Comparison of ENCODE assay signal across 8 cellular contexts in genomic region chr9:21559402-21560280, GRCh38.
DNase-seq lines count a peak whose midpoint lies in the region; ATAC-seq and TF ChIP-seq lines count a peak whose summit lies in the region.

No MANE protein-coding gene starts in this region.

- peak overlapping the region; percentile 78 for H3K4me3 Mint-ChIP-seq in WTC11

- no peak for TF ChIP-seq CTCF in WTC11 (IDR thresholded peaks at IDR 0.05)

- no peaks in the 10 kb centered on the region for H3K36me3 Mint-ChIP-seq in WTC11

- POLR2A ChIA-PET in WTC11 (lab: Charles Lee): interaction anchor here (0.7 kb wide), 1 partner anchor 58 kb away, joined by 3 read pairs; no protein-coding TSS in a partner anchor

- H3K27ac Mint-ChIP-seq in WTC11: no peak overlapping the region; the same call in 1 of the 2 replicates

- H3K27me3 Mint-ChIP-seq in WTC11 (ENCODE audit: low read depth): peaks cover 14% of the 10 kb centered on the region

- H3K4me1 Mint-ChIP-seq in WTC11: peaks cover 50% of the 10 kb centered on the region

- ATAC-seq in HG03432 (IDR thresholded peaks at IDR 0.05; ENCODE audit: unreplicated experiment) (peak; percentile 83), WTC11 (peak; percentile 85), left lobe of liver (peak; percentile 69)

- no peaks in the 10 kb centered on the region for H3K9me3 Mint-ChIP-seq in WTC11

- peak; percentile 4 for DNase-seq in NCI-H1436 (lab: John Stamatoyannopoulos, UW)
- no peak for DNase-seq in NCI-H1436 treated with DMSO at 0.1 percent for 48 hours (lab: John Stamatoyannopoulos, UW)
- DNase-seq in WTC11 (ENCODE audit: low spot score): peak; percentile 80
- peak; percentile 51 for DNase-seq in cerebellum (ENCODE audit: low spot score)
- DNase-seq in left lobe of liver (ENCODE audit: low spot score): no peak
- DNase-seq in stimulated activated CD4-positive, alpha-beta T cell treated with anti-CD3 and anti-CD28 coated beads, Interleukin-4, amount 100 ng/mL, for 1 hour: peak; percentile 58
- no peak for DNase-seq in NK-92 treated with Interleukin-12 subunit alpha and Interleukin-12 subunit beta, amount 100 ng/mL, for 24 hours (lab: John Stamatoyannopoulos, UW)

- CTCF ChIA-PET in WTC11 (lab: Charles Lee): interaction anchor here (0.5 to 2.1 kb wide), 7 partner anchors 8 to 241 kb away, joined by 3 to 8 read pairs (median 4); no protein-coding TSS in a partner anchor

TF ChIP-seq in WTC11, 78 proteins besides CTCF, POLR2A, EP300 and RAD21 (continues in another document):
- TF ChIP-seq CREM (CRISPR knock-in tag; IDR thresholded peaks at IDR 0.05): 0 out of 2 replicates have a peak, but pooled peaks have one; percentile 72
- TF ChIP-seq ZNF232 (CRISPR knock-in tag; IDR thresholded peaks at IDR 0.05): no peak
- TF ChIP-seq TCF7 (CRISPR knock-in tag; IDR thresholded peaks at IDR 0.05; ENCODE audit: low read depth): no peak
- peak; percentile 40; the same call in 1 of the 2 replicates for TF ChIP-seq MAX (CRISPR knock-in tag; IDR thresholded peaks at IDR 0.05)
- 0 out of 2 replicates have a peak, but pooled peaks have one; percentile 9 for TF ChIP-seq USF2 (CRISPR knock-in tag; IDR thresholded peaks at IDR 0.05)
- peak; percentile 42; the same call in 1 of the 2 replicates for TF ChIP-seq SP1 (CRISPR knock-in tag; conservative IDR thresholded peaks at IDR 0.05)
- TF ChIP-seq HMGA2 (CRISPR knock-in tag; IDR thresholded peaks at IDR 0.05): no peak
- TF ChIP-seq E2F5 (CRISPR knock-in tag; IDR thresholded peaks at IDR 0.05): peak; percentile 4; the same call in 1 of the 2 replicates
- peak; percentile 52; the same call in 1 of the 2 replicates for TF ChIP-seq KAT7 (CRISPR knock-in tag; IDR thresholded peaks at IDR 0.05; ENCODE audit: borderline replicate concordance)
- TF ChIP-seq FOXP1 (CRISPR knock-in tag; IDR thresholded peaks at IDR 0.05; ENCODE audit: borderline replicate concordance): peak; percentile 52; the same call in 1 of the 2 replicates
- TF ChIP-seq MYBL2 (CRISPR knock-in tag; IDR thresholded peaks at IDR 0.05): no peak
- no peak for TF ChIP-seq ZNF532 (CRISPR knock-in tag; IDR thresholded peaks at IDR 0.05; ENCODE audit: borderline replicate concordance)
- TF ChIP-seq, protein P1, sequence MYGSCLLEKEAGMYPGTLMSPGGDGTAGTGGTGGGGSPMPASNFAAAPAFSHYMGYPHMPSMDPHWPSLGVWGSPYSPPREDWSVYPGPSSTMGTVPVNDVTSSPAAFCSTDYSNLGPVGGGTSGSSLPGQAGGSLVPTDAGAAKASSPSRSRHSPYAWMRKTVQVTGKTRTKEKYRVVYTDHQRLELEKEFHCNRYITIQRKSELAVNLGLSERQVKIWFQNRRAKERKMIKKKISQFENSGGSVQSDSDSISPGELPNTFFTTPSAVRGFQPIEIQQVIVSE (CRISPR knock-in tag; IDR thresholded peaks at IDR 0.05; ENCODE audit: borderline replicate concordance): no peak
- 0 out of 2 replicates have a peak, but pooled peaks have one; percentile 35 for TF ChIP-seq TEAD1 (CRISPR knock-in tag; IDR thresholded peaks at IDR 0.05)
- no peak for TF ChIP-seq TP53 (CRISPR knock-in tag; IDR thresholded peaks at IDR 0.05)
- TF ChIP-seq E2F1 (CRISPR knock-in tag; IDR thresholded peaks at IDR 0.05): 0 out of 2 replicates have a peak, but pooled peaks have one; percentile 31
- TF ChIP-seq, protein P2, sequence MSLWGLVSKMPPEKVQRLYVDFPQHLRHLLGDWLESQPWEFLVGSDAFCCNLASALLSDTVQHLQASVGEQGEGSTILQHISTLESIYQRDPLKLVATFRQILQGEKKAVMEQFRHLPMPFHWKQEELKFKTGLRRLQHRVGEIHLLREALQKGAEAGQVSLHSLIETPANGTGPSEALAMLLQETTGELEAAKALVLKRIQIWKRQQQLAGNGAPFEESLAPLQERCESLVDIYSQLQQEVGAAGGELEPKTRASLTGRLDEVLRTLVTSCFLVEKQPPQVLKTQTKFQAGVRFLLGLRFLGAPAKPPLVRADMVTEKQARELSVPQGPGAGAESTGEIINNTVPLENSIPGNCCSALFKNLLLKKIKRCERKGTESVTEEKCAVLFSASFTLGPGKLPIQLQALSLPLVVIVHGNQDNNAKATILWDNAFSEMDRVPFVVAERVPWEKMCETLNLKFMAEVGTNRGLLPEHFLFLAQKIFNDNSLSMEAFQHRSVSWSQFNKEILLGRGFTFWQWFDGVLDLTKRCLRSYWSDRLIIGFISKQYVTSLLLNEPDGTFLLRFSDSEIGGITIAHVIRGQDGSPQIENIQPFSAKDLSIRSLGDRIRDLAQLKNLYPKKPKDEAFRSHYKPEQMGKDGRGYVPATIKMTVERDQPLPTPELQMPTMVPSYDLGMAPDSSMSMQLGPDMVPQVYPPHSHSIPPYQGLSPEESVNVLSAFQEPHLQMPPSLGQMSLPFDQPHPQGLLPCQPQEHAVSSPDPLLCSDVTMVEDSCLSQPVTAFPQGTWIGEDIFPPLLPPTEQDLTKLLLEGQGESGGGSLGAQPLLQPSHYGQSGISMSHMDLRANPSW (CRISPR knock-in tag; conservative IDR thresholded peaks at IDR 0.05; ENCODE audit: low read depth): no peak
- no peak for TF ChIP-seq NR1H2 (CRISPR knock-in tag; IDR thresholded peaks at IDR 0.05)

Comparison
In these comparisons a context has a peak if more than half of its experiments do, and no peak if none do; other contexts are left out.
1. DNase-seq: peak in NCI-H1436 (single experiment), WTC11 (single experiment), cerebellum (single experiment) and stimulated activated CD4-positive, alpha-beta T cell treated with anti-CD3 and anti-CD28 coated beads, Interleukin-4, amount 100 ng/mL, for 1 hour (single experiment); none in NCI-H1436 treated with DMSO at 0.1 percent for 48 hours (single experiment), left lobe of liver (single experiment) and NK-92 treated with Interleukin-12 subunit alpha and Interleukin-12 subunit beta, amount 100 ng/mL, for 24 hours (single experiment).
2. Peak in every context shown above with its lines, with median percentiles within 50 percentile points of each other: ATAC-seq.